ENCODE assay signal across 1 cellular context in the genomic region with DNA sequence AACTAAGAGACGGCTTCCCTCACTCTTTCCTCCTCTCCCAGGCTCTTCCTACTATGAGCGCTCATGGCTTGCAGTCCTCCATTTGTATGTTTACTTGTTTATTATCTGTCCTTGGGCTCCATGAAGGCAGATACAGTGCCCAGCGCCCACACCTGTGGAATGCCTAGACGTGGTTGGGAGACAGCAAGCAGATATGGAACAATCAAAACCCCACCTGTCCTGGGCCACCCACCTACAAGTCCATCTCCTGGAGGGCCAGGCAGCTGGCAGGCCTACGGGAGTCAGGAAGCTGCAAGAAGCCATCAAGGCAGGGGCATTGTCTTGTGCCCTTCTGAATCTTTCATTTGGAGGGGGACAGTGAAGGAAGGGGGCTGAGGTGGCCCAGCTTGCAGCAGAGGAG.
TF ChIP-seq lines count a peak whose summit lies in the region.

No MANE protein-coding gene starts in this region.

TF ChIP-seq in K562, 482 proteins besides CTCF, POLR2A, EP300 and RAD21 (continued from another document):
- TF ChIP-seq, protein P1, sequence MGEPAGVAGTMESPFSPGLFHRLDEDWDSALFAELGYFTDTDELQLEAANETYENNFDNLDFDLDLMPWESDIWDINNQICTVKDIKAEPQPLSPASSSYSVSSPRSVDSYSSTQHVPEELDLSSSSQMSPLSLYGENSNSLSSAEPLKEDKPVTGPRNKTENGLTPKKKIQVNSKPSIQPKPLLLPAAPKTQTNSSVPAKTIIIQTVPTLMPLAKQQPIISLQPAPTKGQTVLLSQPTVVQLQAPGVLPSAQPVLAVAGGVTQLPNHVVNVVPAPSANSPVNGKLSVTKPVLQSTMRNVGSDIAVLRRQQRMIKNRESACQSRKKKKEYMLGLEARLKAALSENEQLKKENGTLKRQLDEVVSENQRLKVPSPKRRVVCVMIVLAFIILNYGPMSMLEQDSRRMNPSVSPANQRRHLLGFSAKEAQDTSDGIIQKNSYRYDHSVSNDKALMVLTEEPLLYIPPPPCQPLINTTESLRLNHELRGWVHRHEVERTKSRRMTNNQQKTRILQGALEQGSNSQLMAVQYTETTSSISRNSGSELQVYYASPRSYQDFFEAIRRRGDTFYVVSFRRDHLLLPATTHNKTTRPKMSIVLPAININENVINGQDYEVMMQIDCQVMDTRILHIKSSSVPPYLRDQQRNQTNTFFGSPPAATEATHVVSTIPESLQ (CRISPR knock-in tag; IDR thresholded peaks at IDR 0.05) = 0 out of 2 replicates have a peak, but pooled peaks have one; percentile 20
- TF ChIP-seq TCFL5 (CRISPR knock-in tag; conservative IDR thresholded peaks at IDR 0.05) = no peak
- TF ChIP-seq, protein P2, sequence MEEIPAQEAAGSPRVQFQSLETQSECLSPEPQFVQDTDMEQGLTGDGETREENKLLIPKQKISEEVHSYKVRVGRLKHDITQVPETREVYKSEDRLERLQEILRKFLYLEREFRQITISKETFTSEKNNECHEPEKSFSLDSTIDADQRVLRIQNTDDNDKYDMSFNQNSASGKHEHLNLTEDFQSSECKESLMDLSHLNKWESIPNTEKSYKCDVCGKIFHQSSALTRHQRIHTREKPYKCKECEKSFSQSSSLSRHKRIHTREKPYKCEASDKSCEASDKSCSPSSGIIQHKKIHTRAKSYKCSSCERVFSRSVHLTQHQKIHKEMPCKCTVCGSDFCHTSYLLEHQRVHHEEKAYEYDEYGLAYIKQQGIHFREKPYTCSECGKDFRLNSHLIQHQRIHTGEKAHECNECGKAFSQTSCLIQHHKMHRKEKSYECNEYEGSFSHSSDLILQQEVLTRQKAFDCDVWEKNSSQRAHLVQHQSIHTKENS (CRISPR knock-in tag; IDR thresholded peaks at IDR 0.05) = no peak
- TF ChIP-seq ATF7 (IDR thresholded peaks at IDR 0.05) = no peak
- 0 out of 2 replicates have a peak, but pooled peaks have one; percentile 44 for TF ChIP-seq ZNF12 (CRISPR knock-in tag; IDR thresholded peaks at IDR 0.05)
